11 cellular contexts compared by ENCODE assay signal in the genomic region with DNA sequence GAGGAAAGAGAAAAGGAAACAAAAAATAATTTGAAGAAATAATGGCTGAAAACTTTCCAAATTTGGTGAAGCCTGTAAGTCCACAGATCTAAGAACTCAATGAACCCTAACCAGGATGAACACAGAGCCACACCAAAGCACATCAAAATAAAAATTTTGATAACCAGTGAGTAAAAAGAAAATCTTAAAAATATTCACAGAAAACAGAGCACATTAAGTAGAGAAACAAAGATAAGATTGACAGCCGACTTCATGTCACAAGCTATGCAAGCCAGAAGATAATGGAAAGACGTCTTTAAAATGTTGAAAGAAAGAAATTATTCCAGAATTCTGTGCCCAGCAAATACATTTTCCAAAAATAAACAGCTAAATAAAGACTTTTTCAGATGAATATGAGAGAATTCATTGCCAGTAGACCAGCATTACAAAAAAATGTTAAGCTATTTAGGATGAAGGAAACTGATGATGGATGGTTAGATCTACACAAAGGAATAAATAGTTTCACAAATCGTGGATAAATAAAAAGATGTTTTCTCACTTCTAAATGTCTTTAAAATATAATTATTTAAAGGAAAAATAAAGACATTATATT.
A peak's percentile ranks its signal among the peaks of the same experiment; 100 is the strongest.
DNase-seq lines count a peak whose midpoint lies in the region; ATAC-seq, FAIRE-seq and TF ChIP-seq lines count a peak whose summit lies in the region.
"Had no signal": no experiment of that assay in that cellular context is flagged by ENCODE, and none has a peak within 500 bp of the region (broad histone marks: within the 10 kb centered on the region; RNA-seq: fewer than 3 reads in every experiment).

No MANE protein-coding gene starts in this region.

- no peak for TF ChIP-seq RAD21 in H1 (IDR thresholded peaks at IDR 0.05 in 1 of 2, conservative IDR thresholded peaks at IDR 0.05 in 1 of 2; ENCODE audit: low read depth in 2 of 2, low read length in 2 of 2)

- H3K4me2 ChIP-seq in H1 (ENCODE audit: insufficient read depth in 1 of 2, low read depth in 2 of 2, low read length in 2 of 2): no peak overlapping the region
- H3K4me2 ChIP-seq: PC-9 had no signal

- no peak overlapping the region for H3K27ac Mint-ChIP-seq in MCF 10A (ENCODE audit: low read depth, unreplicated experiment)

- H2BK20ac ChIP-seq in H1 (ENCODE audit: low read length): no peak overlapping the region

- no peak overlapping the region for H3K27ac ChIP-seq in breast epithelium
- no peak overlapping the region for H3K27ac ChIP-seq in H1 (ENCODE audit: low read depth, low read length)
- H3K27ac ChIP-seq in small intestine (ENCODE audit: low read depth in 1 of 2, low read length in 1 of 2): no peak overlapping the region
- H3K27ac ChIP-seq: PC-9 had no signal

- H3K23ac ChIP-seq in H1 (ENCODE audit: insufficient read length): no peak overlapping the region

- TF ChIP-seq EP300 in H1 (IDR thresholded peaks at IDR 0.05; ENCODE audit: borderline replicate concordance in 1 of 2, low read depth in 2 of 2, low read length in 2 of 2): no peak

- H3K36me3 Mint-ChIP-seq in MCF 10A (ENCODE audit: insufficient read depth, unreplicated experiment): peaks cover 7% of the 10 kb centered on the region

- H2AK5ac ChIP-seq in H1 (ENCODE audit: low read depth, low read length): no peak overlapping the region

- H3K36me3 ChIP-seq in breast epithelium (no peaks in the 10 kb centered on the region), H1 (ENCODE audit: control insufficient read depth in 2 of 4, insufficient read depth in 4 of 4, low read length in 3 of 4) (peaks cover 0 to 4% (median 0%) of the 10 kb centered on the region in 4 experiments; a peak in 3 of 8 replicates), small intestine (ENCODE audit: control insufficient read depth in 2 of 2, insufficient read depth in 2 of 2, low read length in 2 of 2) (no peaks in the 10 kb centered on the region)

- H2BK12ac ChIP-seq in H1 (ENCODE audit: low read depth, low read length): no peak overlapping the region

- ATAC-seq in HG03565 (IDR thresholded peaks at IDR 0.05; ENCODE audit: unreplicated experiment): no peak

- H3K79me1 ChIP-seq in H1 (ENCODE audit: low read depth, low read length): no peaks in the 10 kb centered on the region

- no peaks in the 10 kb centered on the region for H3K23me2 ChIP-seq in H1 (ENCODE audit: low read depth, low read length)

- peaks cover 17 to 21% of the 10 kb centered on the region in 2 donors for H3K9me3 ChIP-seq in breast epithelium
- H3K9me3 ChIP-seq in H1 (ENCODE audit: insufficient read depth in 2 of 2, low read depth in 1 of 2, low read length in 1 of 2): peaks cover 9 to 16% of the 10 kb centered on the region in 2 experiments; a peak in 3 of 4 replicates
- peaks cover 3% of the 10 kb centered on the region for H3K9me3 ChIP-seq in small intestine (ENCODE audit: control insufficient read depth, low read depth)

- H3K14ac ChIP-seq in H1 (ENCODE audit: insufficient read length): no peak overlapping the region

- intact Hi-C loops in MCF 10A (cut with micrococcal nuclease): no loop called here
- intact Hi-C loops in breast epithelium (cut with DNase I; ENCODE audit: low total_unique reads): no loop called here

- no peaks in the 10 kb centered on the region for H3K79me2 ChIP-seq in H1 (ENCODE audit: control insufficient read depth in 1 of 2, insufficient read depth in 2 of 2, low read length in 2 of 2)

- no peak overlapping the region for H3K4ac ChIP-seq in H1 (replicated peaks; ENCODE audit: insufficient read length, low read depth, low read length)

- no peak overlapping the region for H2BK15ac ChIP-seq in H1 (ENCODE audit: low read length)

- peaks cover 18% of the 10 kb centered on the region for H3K9me3 Mint-ChIP-seq in MCF 10A (ENCODE audit: unreplicated experiment)

- H4K8ac ChIP-seq in H1 (ENCODE audit: extremely low read depth, insufficient read depth, low read length): no peak overlapping the region

- no peak overlapping the region for H3K4me3 Mint-ChIP-seq in MCF 10A (ENCODE audit: unreplicated experiment)

- H3K4me3 ChIP-seq in breast epithelium (no peak overlapping the region), H1 (ENCODE audit: extremely low read depth in 1 of 4, insufficient read depth in 2 of 4, low read depth in 3 of 4, low read length in 4 of 4) (no peak overlapping the region), small intestine (ENCODE audit: low read depth in 1 of 2, low read length in 2 of 2) (no peak overlapping the region)
- H3K4me3 ChIP-seq: PC-9 had no signal

- H3K4me1 ChIP-seq in breast epithelium (no peaks in the 10 kb centered on the region), H1 (replicated peaks in 1 of 4; ENCODE audit: control insufficient read depth in 3 of 4, insufficient read depth in 4 of 4, low read length in 3 of 4) (no peaks in the 10 kb centered on the region), small intestine (ENCODE audit: control insufficient read depth in 2 of 2, insufficient read depth in 1 of 2, low read depth in 1 of 2, low read length in 1 of 2) (no peaks in the 10 kb centered on the region)

- TF ChIP-seq POLR2A in breast epithelium (IDR thresholded peaks at IDR 0.05): no peak
- no peak for TF ChIP-seq POLR2A in H1 (IDR thresholded peaks at IDR 0.05; ENCODE audit: control extremely low read depth in 1 of 2, low read depth in 2 of 2, low read length in 2 of 2)

- H3K27me3 ChIP-seq in breast epithelium (no peaks in the 10 kb centered on the region), H1 (replicated peaks in 1 of 4; ENCODE audit: control insufficient read depth in 3 of 4, extremely low read depth in 1 of 4, insufficient read depth in 3 of 4, low read length in 3 of 4) (no peaks in the 10 kb centered on the region), small intestine (ENCODE audit: control insufficient read depth in 2 of 2, insufficient read depth in 2 of 2, low read length in 2 of 2) (no peaks in the 10 kb centered on the region)

- H2BK5ac ChIP-seq in H1 (ENCODE audit: low read depth, low read length): no peak overlapping the region

- no peak for TF ChIP-seq CTCF in MCF 10A (IDR thresholded peaks at IDR 0.05; ENCODE audit: unreplicated experiment)
- TF ChIP-seq CTCF in breast epithelium (IDR thresholded peaks at IDR 0.05): no peak
- no peak for TF ChIP-seq CTCF in H1 (IDR thresholded peaks at IDR 0.05; ENCODE audit: control extremely low read depth in 1 of 3, insufficient read depth in 1 of 3, low read depth in 1 of 3, low read length in 3 of 3)

- no peak overlapping the region for H3K18ac ChIP-seq in H1 (ENCODE audit: extremely low read depth, low read length)

- WGBS in H1 (ENCODE audit: extremely low coverage in 1 of 2, insufficient coverage in 1 of 2, insufficient read length in 1 of 2, insufficient replicate concordance in 2 of 2, low coverage in 1 of 2, low lambda C conversion rate in 2 of 2, missing lambda C conversion rate in 1 of 2), 2 experiments: 79% methylated on average over 3 of the region's 3 CpGs; no CpG with 5 or more reads in 1 of the 2 experiments
- WGBS in small intestine, 3 donors: 86 to 93% (median 92%) methylated on average over 3 of the region's 3 CpGs

- POLR2A ChIA-PET in MCF 10A (lab: Yijun Ruan, JAX): interaction anchor here (0.6 to 0.7 kb wide), 3 partner anchors 8 to 79 kb away, joined by 3 read pairs; no protein-coding TSS in a partner anchor
- POLR2A ChIA-PET in H1 (lab: Charles Lee; ENCODE audit: partially characterized antibody): no interaction called here

- H3K4me1 Mint-ChIP-seq in MCF 10A (ENCODE audit: insufficient read depth, unreplicated experiment): no peaks in the 10 kb centered on the region

- no peak overlapping the region for H2AFZ ChIP-seq in H1 (ENCODE audit: low read length)
- H2AFZ ChIP-seq: PC-9 had no signal

- no peak overlapping the region for H4K5ac ChIP-seq in H1 (ENCODE audit: insufficient read length, low read depth, low read length)

- no peak overlapping the region for H4K91ac ChIP-seq in H1 (replicated peaks; ENCODE audit: insufficient read length, low read length)

- no TSS peak for BruUV-seq in MCF 10A (replicated peaks; lab: Mats Ljungman, UMichigan)

- no peak overlapping the region for H3K9ac ChIP-seq in H1 (replicated peaks in 1 of 4; ENCODE audit: extremely low read depth in 1 of 4, low read depth in 3 of 4, low read length in 3 of 4)

- DNase-seq in MCF 10A (ENCODE audit: unreplicated experiment) (peak; percentile 60), breast epithelium (ENCODE audit: low spot score in 2 of 2) (no peak), NCI-H748 (lab: John Stamatoyannopoulos, UW; ENCODE audit: unreplicated experiment) (peak; percentile 50), H1 (ENCODE audit: low read depth in 1 of 2, low spot score in 2 of 2) (no peak), small intestine (peak; percentile 8)
- no peak for DNase-seq in activated CD8-positive, alpha-beta memory T cell treated with anti-CD3 and anti-CD28 coated beads, Interleukin-2, amount 50 U/mL, for 48 hours
- no peak for DNase-seq in stimulated activated CD8-positive, alpha-beta memory T cell treated with anti-CD3 and anti-CD28 coated beads, Interleukin-4, amount 100 ng/mL, for 48 hours
- DNase-seq: PC-9; stimulated activated CD4-positive, alpha-beta T cell treated with anti-CD3 and anti-CD28 coated beads, Interleukin-1b, Interleukin-23, amount 100 ng/mL, for 48 hours had no signal

- H3K56ac ChIP-seq in H1 (replicated peaks; ENCODE audit: insufficient read length, low read depth, low read length): no peak overlapping the region

- no peaks in the 10 kb centered on the region for H3K27me3 Mint-ChIP-seq in MCF 10A (ENCODE audit: insufficient read depth, unreplicated experiment)

- FAIRE-seq in H1 (lab: Jason Lieb, UNC) (peak; percentile 42), small intestine (lab: Jason Lieb, UNC) (no peak)
- FAIRE-seq: D721Med had no signal

- CTCF ChIA-PET in MCF 10A (lab: Yijun Ruan, JAX) (no interaction called here), H1 (lab: Charles Lee; ENCODE audit: partially characterized antibody) (no interaction called here)

- no peak overlapping the region for H2BK120ac ChIP-seq in H1 (replicated peaks; ENCODE audit: low read depth, low read length)

- no peaks in the 10 kb centered on the region for H4K20me1 ChIP-seq in H1 (replicated peaks in 1 of 2; ENCODE audit: control insufficient read depth in 1 of 2, insufficient read depth in 2 of 2, low read length in 2 of 2)

Comparison
In these comparisons a context has a peak if more than half of its experiments do, and no peak if none do; other contexts are left out.
1. DNase-seq: peak in MCF 10A (single experiment), NCI-H748 (single experiment) and small intestine (single experiment); none in breast epithelium (0 of 2), H1 (0 of 2), activated CD8-positive, alpha-beta memory T cell treated with anti-CD3 and anti-CD28 coated beads, Interleukin-2, amount 50 U/mL, for 48 hours (single experiment) and stimulated activated CD8-positive, alpha-beta memory T cell treated with anti-CD3 and anti-CD28 coated beads, Interleukin-4, amount 100 ng/mL, for 48 hours (single experiment).